Comparison of ENCODE assay signal across 1 cellular context in genomic region chr4:177879851-177880250, GRCh38.
TF ChIP-seq lines count a peak whose summit lies in the region.

No MANE protein-coding gene starts in this region.

TF ChIP-seq in WTC11, 78 proteins besides CTCF, POLR2A, EP300 and RAD21 (continued from another document):
- TF ChIP-seq ARID4B (CRISPR knock-in tag; IDR thresholded peaks at IDR 0.05; ENCODE audit: borderline replicate concordance) (no peak), IRF1 (CRISPR knock-in tag; IDR thresholded peaks at IDR 0.05) (no peak)
